ENCODE assay signal across 23 cellular contexts in the genomic region with DNA sequence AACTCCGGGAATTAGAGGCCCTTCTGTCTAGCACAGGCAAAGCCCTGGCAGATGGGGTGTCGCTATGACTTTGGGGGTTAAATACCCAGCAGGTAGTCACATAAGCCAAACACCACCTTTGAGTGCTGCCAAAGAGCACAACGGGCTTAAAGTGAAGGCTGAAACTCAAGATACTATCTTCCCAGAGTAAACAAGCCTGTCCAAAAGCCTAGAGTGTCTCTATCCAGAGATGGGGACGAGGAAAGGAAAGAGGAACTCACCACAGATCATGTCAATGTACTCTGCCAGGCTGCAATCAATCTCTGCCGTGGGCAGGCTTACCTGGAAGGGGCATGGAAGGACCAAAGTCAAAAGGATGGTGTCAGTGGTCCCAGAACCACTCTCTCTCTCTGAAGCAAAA. TPM values are rescaled to one million over a fixed set of nuclear protein-coding genes. Genes with fewer than 3 reads are reported as not detected.
DNase-seq lines count a peak whose midpoint lies in the region; ATAC-seq, FAIRE-seq and TF ChIP-seq lines count a peak whose summit lies in the region.
"Had no signal": no experiment of that assay in that cellular context is flagged by ENCODE, and none has a peak within 500 bp of the region (broad histone marks: within the 10 kb centered on the region; RNA-seq: fewer than 3 reads in every experiment).

No MANE protein-coding gene starts in this region.

- H3K4me1 Mint-ChIP-seq in activated T-helper 17 cell treated with anti-CD3 and anti-CD28 coated beads, Interleukin-2, amount 50 U/mL, for 72 hours, result no peaks in the 10 kb centered on the region
- no peaks in the 10 kb centered on the region for H3K4me1 Mint-ChIP-seq in nephron progenitor cell
- H3K4me1 Mint-ChIP-seq in naive thymus-derived CD8-positive, alpha-beta T cell, result no peaks in the 10 kb centered on the region
- H3K4me1 Mint-ChIP-seq: CD4-positive, alpha-beta memory T cell had no signal

- H3K9ac ChIP-seq in liver (ENCODE audit: low read depth in 1 of 2, low read length in 2 of 2), result no peak overlapping the region
- no peak overlapping the region for H3K9ac ChIP-seq in HepG2 (ENCODE audit: insufficient read depth, low read depth, low read length)

- in situ Hi-C loops in HepG2 (cut with HindIII; ENCODE audit: extremely low pct_ligation_motif_present, low pct_unique_long_range_greater_than_20kb), result no loop called here
- in situ Hi-C loops in KBM-7 (cut with MboI; ENCODE audit: low pct_unique_long_range_greater_than_20kb, low sequenced_read_pairs), result no loop called here

- H3K4me3 Mint-ChIP-seq in activated T-helper 17 cell treated with anti-CD3 and anti-CD28 coated beads, Interleukin-2, amount 50 U/mL, for 72 hours, result no peak overlapping the region
- H3K4me3 Mint-ChIP-seq in nephron progenitor cell, result no peak overlapping the region
- H3K4me3 Mint-ChIP-seq in naive thymus-derived CD8-positive, alpha-beta T cell, result no peak overlapping the region
- H3K4me3 Mint-ChIP-seq: CD4-positive, alpha-beta memory T cell; HFFc6 had no signal

- TF ChIP-seq POLR2A in HepG2 (IDR thresholded peaks at IDR 0.05; ENCODE audit: insufficient read depth in 1 of 2, low read depth in 2 of 2, low read length in 2 of 2), result no peak

- H3K36me3 Mint-ChIP-seq in activated T-helper 17 cell treated with anti-CD3 and anti-CD28 coated beads, Interleukin-2, amount 50 U/mL, for 72 hours (ENCODE audit: low read depth), result peaks cover 4% of the 10 kb centered on the region
- peaks cover 64% of the 10 kb centered on the region for H3K36me3 Mint-ChIP-seq in nephron progenitor cell (ENCODE audit: low read depth)
- peaks cover 0 to 47% (median 2%) of the 10 kb centered on the region in 3 donors for H3K36me3 Mint-ChIP-seq in naive thymus-derived CD8-positive, alpha-beta T cell

- peak overlapping the region; percentile 73 to 83 for H3K27ac ChIP-seq in liver (ENCODE audit: low read depth in 1 of 2, low read length in 2 of 2)
- no peak overlapping the region for H3K27ac ChIP-seq in HepG2 (ENCODE audit: extremely low read length, insufficient read depth, low read length)
- H3K27ac ChIP-seq in coronary artery, result no peak overlapping the region

- H3K4me3 ChIP-seq in liver (ENCODE audit: low read depth in 1 of 3, low read length in 3 of 3), result no peak overlapping the region
- H3K4me3 ChIP-seq in HepG2 (replicated peaks in 1 of 3; ENCODE audit: insufficient read depth in 1 of 3, low read depth in 2 of 3, low read length in 3 of 3), result no peak overlapping the region
- H3K4me3 ChIP-seq in coronary artery, result no peak overlapping the region
- H3K4me3 ChIP-seq: HAP-1 had no signal

- H4K20me1 ChIP-seq in HepG2 (ENCODE audit: insufficient read depth, low read length), result no peaks in the 10 kb centered on the region

- H3K9me3 Mint-ChIP-seq in activated T-helper 17 cell treated with anti-CD3 and anti-CD28 coated beads, Interleukin-2, amount 50 U/mL, for 72 hours, result no peaks in the 10 kb centered on the region
- no peaks in the 10 kb centered on the region for H3K9me3 Mint-ChIP-seq in nephron progenitor cell
- H3K9me3 Mint-ChIP-seq in naive thymus-derived CD8-positive, alpha-beta T cell, result no peaks in the 10 kb centered on the region
- H3K9me3 Mint-ChIP-seq: CD4-positive, alpha-beta memory T cell; HFFc6 had no signal

- DNase-seq in HepG2 (ENCODE audit: low spot score) (no peak), coronary artery (ENCODE audit: low spot score) (peak; percentile 11), mesenteric fat pad (ENCODE audit: low spot score) (peak; percentile 18), KBM-7 (no peak), nephron progenitor cell (no peak)
- DNase-seq in naive thymus-derived CD8-positive, alpha-beta T cell, result no peak
- DNase-seq: C1 segment of cervical spinal cord; Calu3; CD4-positive, alpha-beta memory T cell; COR-L47; DMS53; DMS79 treated with DMSO at 0.1 percent for 48 hours; GF-D8; GOT3; HFFc6 had no signal

- POLR2A ChIA-PET in HepG2 (lab: Yijun Ruan, JAX), result no interaction called here
- POLR2A ChIA-PET in naive thymus-derived CD8-positive, alpha-beta T cell (lab: Charles Lee), result no interaction called here

- no peak for ATAC-seq in HepG2
- no peak for ATAC-seq in activated T-helper 17 cell treated with anti-CD3 and anti-CD28 coated beads, Interleukin-2, amount 50 U/mL, for 72 hours (replicated peaks)
- no peak for ATAC-seq in naive thymus-derived CD8-positive, alpha-beta T cell

- TF ChIP-seq EP300 in HepG2 (IDR thresholded peaks at IDR 0.05; ENCODE audit: low read depth in 2 of 2, low read length in 2 of 2) (no peak), HepG2 (CRISPR knock-in tag; IDR thresholded peaks at IDR 0.05; ENCODE audit: borderline replicate concordance) (no peak)

- H3K4me2 ChIP-seq in HepG2 (ENCODE audit: low read depth, low read length), result no peak overlapping the region

- H3K27me3 ChIP-seq in liver (ENCODE audit: control insufficient read depth in 4 of 4, insufficient read depth in 4 of 4, low read length in 3 of 4) (no peaks in the 10 kb centered on the region), HepG2 (ENCODE audit: control insufficient read depth in 1 of 2, insufficient read depth in 2 of 2, low read length in 2 of 2) (no peaks in the 10 kb centered on the region)

- H3K4me1 ChIP-seq in liver (ENCODE audit: control insufficient read depth in 4 of 4, insufficient read depth in 4 of 4, low read length in 3 of 4) (peaks cover 1 to 30% (median 23%) of the 10 kb centered on the region in 4 donors), HepG2 (ENCODE audit: insufficient read depth, low read length) (no peaks in the 10 kb centered on the region)
- H3K4me1 ChIP-seq: HAP-1 had no signal

- peaks cover 0 to 5% (median 0%) of the 10 kb centered on the region in 4 donors for H3K36me3 ChIP-seq in liver (ENCODE audit: control insufficient read depth in 4 of 4, insufficient read depth in 3 of 4, low read depth in 1 of 4, low read length in 3 of 4)
- H3K36me3 ChIP-seq in HepG2 (replicated peaks in 1 of 2; ENCODE audit: control insufficient read depth in 1 of 2, insufficient read depth in 2 of 2, low read length in 2 of 2), result no peaks in the 10 kb centered on the region; a peak in 2 of 5 replicates
- H3K36me3 ChIP-seq: HAP-1 had no signal

- no peaks in the 10 kb centered on the region for H3K9me3 ChIP-seq in liver (ENCODE audit: control insufficient read depth in 4 of 4, low read length in 3 of 4)
- H3K9me3 ChIP-seq in HepG2 (ENCODE audit: low read length), result no peaks in the 10 kb centered on the region
- H3K9me3 ChIP-seq: HAP-1 had no signal

- intact Hi-C loops in HepG2 (cut with micrococcal nuclease; ENCODE audit: unreplicated experiment), result no loop called here

- no peaks in the 10 kb centered on the region for H3K27me3 Mint-ChIP-seq in activated T-helper 17 cell treated with anti-CD3 and anti-CD28 coated beads, Interleukin-2, amount 50 U/mL, for 72 hours
- no peaks in the 10 kb centered on the region for H3K27me3 Mint-ChIP-seq in nephron progenitor cell (ENCODE audit: low read depth, poor library complexity)
- no peaks in the 10 kb centered on the region for H3K27me3 Mint-ChIP-seq in naive thymus-derived CD8-positive, alpha-beta T cell
- H3K27me3 Mint-ChIP-seq: CD4-positive, alpha-beta memory T cell had no signal

- no peak overlapping the region for H2AFZ ChIP-seq in HepG2 (ENCODE audit: low read length)

- BruUV-seq in HepG2 (replicated peaks; lab: Mats Ljungman, UMichigan), result no TSS peak

- no peaks in the 10 kb centered on the region for H3K79me2 ChIP-seq in HepG2 (ENCODE audit: insufficient read depth, low read length)

- TF ChIP-seq RAD21 in liver (IDR thresholded peaks at IDR 0.05) (no peak), HepG2 (CRISPR knock-in tag; IDR thresholded peaks at IDR 0.05) (no peak)

- CTCF ChIA-PET in HepG2 (lab: Yijun Ruan, JAX; ENCODE audit: low intra/inter-chr PET ratio, low total read pairs), result no interaction called here

- TF ChIP-seq CTCF in liver (IDR thresholded peaks at IDR 0.05; ENCODE audit: low read depth, low read length, missing input control) (no peak), HepG2 (CRISPR knock-in tag; IDR thresholded peaks at IDR 0.05) (no peak), coronary artery (IDR thresholded peaks at IDR 0.05) (no peak), nephron progenitor cell (IDR thresholded peaks at IDR 0.05) (no peak)

- WGBS in liver, result 49% methylated on average over 5 of the region's 5 CpGs
- 67% methylated on average over 5 of the region's 5 CpGs for WGBS in HepG2 (ENCODE audit: low lambda C conversion rate)

- FAIRE-seq in HepG2 (lab: Jason Lieb, UNC), result no peak
- FAIRE-seq: GM12891, GM18507, H54 had no signal

- H3K27ac Mint-ChIP-seq in activated T-helper 17 cell treated with anti-CD3 and anti-CD28 coated beads, Interleukin-2, amount 50 U/mL, for 72 hours, result peak overlapping the region; percentile 61
- H3K27ac Mint-ChIP-seq in nephron progenitor cell, result no peak overlapping the region
- peak overlapping the region in 3 of 10 donors; percentile 66 to 77 (median 68) for H3K27ac Mint-ChIP-seq in naive thymus-derived CD8-positive, alpha-beta T cell
- H3K27ac Mint-ChIP-seq: CD4-positive, alpha-beta memory T cell; HFFc6 had no signal

RNA-seq across cellular contexts. Expression of a gene that starts 14.5 kb away (rescaled TPM):
- 10 to 100 TPM in 1 of 2 donors, 1 to 10 TPM in 1; 7.6 to 19.9 TPM for total RNA-seq in liver
- 1 to 10 TPM; 5.5 to 6.7 TPM for polyA plus RNA-seq in liver
- total RNA-seq in HepG2 (2016; rRNA removed; fragmentation: Illumina TruSeq; extraction: Trizol), result 4.5 and 7.5 TPM in 2 replicates
- 6.2 and 7.2 TPM in 2 replicates for total RNA-seq in HepG2 (2016; cell fraction: cytosol; rRNA removed; fragmentation: Illumina TruSeq; extraction: Trizol; ENCODE audit: low read depth)
- 3.9 and 8.9 TPM in 2 replicates for total RNA-seq in HepG2 (2016; cell fraction: insoluble cytoplasmic fraction; rRNA removed; fragmentation: Illumina TruSeq; extraction: Trizol)
- 8.9 and 11.8 TPM in 2 replicates for total RNA-seq in HepG2 (2016; cell fraction: membrane; rRNA removed; fragmentation: Illumina TruSeq; extraction: Trizol)
- total RNA-seq in HepG2 (2016; cell fraction: nucleus; rRNA removed; fragmentation: Illumina TruSeq; extraction: Trizol), result 8.4 and 8.5 TPM in 2 replicates
- 17.2 and 23.4 TPM in 2 replicates for polyA plus RNA-seq in HepG2 (2011; rRNA removed)
- 12.4 and 19.7 TPM in 2 replicates for polyA plus RNA-seq in HepG2 (2011; cell fraction: cytosol; rRNA removed)
- 40.8 and 47.6 TPM in 2 replicates for polyA plus RNA-seq in HepG2 (2011; cell fraction: nucleus; rRNA removed)
- polyA plus RNA-seq in HepG2 (2012), result 8.5 and 9.2 TPM in 2 replicates
- polyA plus RNA-seq in HepG2 (2016; cell fraction: cytosol; fragmentation: Illumina TruSeq; extraction: Trizol; ENCODE audit: low read depth), result 6.8 and 8.7 TPM in 2 replicates
- 4.6 and 5.1 TPM in 2 replicates for polyA plus RNA-seq in HepG2 (2016; cell fraction: insoluble cytoplasmic fraction; fragmentation: Illumina TruSeq; extraction: Trizol; ENCODE audit: low read depth)
- 9.5 and 10.8 TPM in 2 replicates for polyA plus RNA-seq in HepG2 (2016; cell fraction: membrane; fragmentation: Illumina TruSeq; extraction: Trizol; ENCODE audit: low read depth)
- 20.9 and 21.2 TPM in 2 replicates for polyA plus RNA-seq in HepG2 (2016; cell fraction: nucleus; fragmentation: Illumina TruSeq; extraction: Trizol; ENCODE audit: insufficient read depth, low read depth)
- 2.7 and 44.5 TPM in 2 replicates for polyA minus RNA-seq in HepG2 (2011; rRNA and poly(A)+ RNA removed; ENCODE audit: low replicate concordance)
- polyA minus RNA-seq in HepG2 (2011; cell fraction: cytosol; rRNA and poly(A)+ RNA removed), result 6.7 and 7.2 TPM in 2 replicates
- polyA minus RNA-seq in HepG2 (2011; cell fraction: nucleus; rRNA and poly(A)+ RNA removed), result 20.9 and 25.5 TPM in 2 replicates
- 10 to 100 TPM in 1 of 2 donors, 1 to 10 TPM in 1; 8.2 to 14.9 TPM for total RNA-seq in activated T-helper 17 cell treated with anti-CD3 and anti-CD28 coated beads, Interleukin-2, amount 50 U/mL, for 72 hours
- 2.7 TPM for total RNA-seq in mesenteric fat pad
- 10 to 100 TPM; 30.4 to 31.0 TPM for total RNA-seq in naive thymus-derived CD8-positive, alpha-beta T cell
- polyA plus RNA-seq in naive thymus-derived CD8-positive, alpha-beta T cell, result 10 to 100 TPM; 14.6 to 26.4 (median 15.0) TPM

RNA-seq across cellular contexts. Expression of a gene that starts 18.3 kb away (rescaled TPM):
- 10 to 100 TPM in 1 of 2 donors, 1 to 10 TPM in 1; 2.0 to 32.7 TPM for total RNA-seq in liver
- polyA plus RNA-seq in liver, result 10 to 100 TPM; 36.9 to 66.1 TPM
- 0.40 TPM in 1 of 2 replicates, not detected in the other for total RNA-seq in HepG2 (2016; rRNA removed; fragmentation: Illumina TruSeq; extraction: Trizol)
- 0.62 and 1.2 TPM in 2 replicates for total RNA-seq in HepG2 (2016; cell fraction: cytosol; rRNA removed; fragmentation: Illumina TruSeq; extraction: Trizol; ENCODE audit: low read depth)
- 0.26 TPM in 1 of 2 replicates, not detected in the other for total RNA-seq in HepG2 (2016; cell fraction: insoluble cytoplasmic fraction; rRNA removed; fragmentation: Illumina TruSeq; extraction: Trizol)
- total RNA-seq in HepG2 (2016; cell fraction: membrane; rRNA removed; fragmentation: Illumina TruSeq; extraction: Trizol), result 0.45 TPM in 1 of 2 replicates, not detected in the other
- total RNA-seq in HepG2 (2016; cell fraction: nucleus; rRNA removed; fragmentation: Illumina TruSeq; extraction: Trizol), result 0.47 and 0.84 TPM in 2 replicates
- polyA plus RNA-seq in HepG2 (2011; rRNA removed), result 0.13 TPM in 1 of 2 replicates, not detected in the other
- polyA plus RNA-seq in HepG2 (2011; cell fraction: cytosol; rRNA removed), result 0.08 and 0.11 TPM in 2 replicates
- polyA plus RNA-seq in HepG2 (2011; cell fraction: nucleus; rRNA removed), result 0.27 and 0.62 TPM in 2 replicates
- polyA plus RNA-seq in HepG2 (2012), result not detected in 2 replicates
- 0.28 and 0.53 TPM in 2 replicates for polyA plus RNA-seq in HepG2 (2016; cell fraction: cytosol; fragmentation: Illumina TruSeq; extraction: Trizol; ENCODE audit: low read depth)
- polyA plus RNA-seq in HepG2 (2016; cell fraction: insoluble cytoplasmic fraction; fragmentation: Illumina TruSeq; extraction: Trizol; ENCODE audit: low read depth), result 0.38 TPM in 1 of 2 replicates, not detected in the other
- polyA plus RNA-seq in HepG2 (2016; cell fraction: membrane; fragmentation: Illumina TruSeq; extraction: Trizol; ENCODE audit: low read depth), result 0.23 and 0.47 TPM in 2 replicates
- not detected in 2 replicates for polyA plus RNA-seq in HepG2 (2016; cell fraction: nucleus; fragmentation: Illumina TruSeq; extraction: Trizol; ENCODE audit: insufficient read depth, low read depth)
- 0.24 TPM in 1 of 2 replicates, not detected in the other for polyA minus RNA-seq in HepG2 (2011; rRNA and poly(A)+ RNA removed; ENCODE audit: low replicate concordance)
- not detected in 2 replicates for polyA minus RNA-seq in HepG2 (2011; cell fraction: cytosol; rRNA and poly(A)+ RNA removed)
- polyA minus RNA-seq in HepG2 (2011; cell fraction: nucleus; rRNA and poly(A)+ RNA removed), result 0.87 and 1.2 TPM in 2 replicates
- total RNA-seq in activated T-helper 17 cell treated with anti-CD3 and anti-CD28 coated beads, Interleukin-2, amount 50 U/mL, for 72 hours, result 1 to 10 TPM in 1 of 2 donors, under 1 TPM in 1; 0.29 to 1.2 TPM
- not detected for total RNA-seq in mesenteric fat pad
- 1 to 10 TPM in 1 of 2 experiments, under 1 TPM in 1; 0.69 to 2.0 TPM for total RNA-seq in naive thymus-derived CD8-positive, alpha-beta T cell
- polyA plus RNA-seq in naive thymus-derived CD8-positive, alpha-beta T cell, result under 1 TPM; 0.19 to 0.41 (median 0.39) TPM
- total RNA-seq: A172 had no signal
- polyA plus RNA-seq: BJ had no signal

RNA-seq across cellular contexts. Expression of a gene that starts 20.2 kb away (rescaled TPM):
- 1 to 10 TPM; 3.9 to 6.4 TPM for total RNA-seq in liver
- 1 to 10 TPM; 3.9 to 4.6 TPM for polyA plus RNA-seq in liver
- total RNA-seq in HepG2 (2016; rRNA removed; fragmentation: Illumina TruSeq; extraction: Trizol), result 15.4 and 23.9 TPM in 2 replicates
- total RNA-seq in HepG2 (2016; cell fraction: cytosol; rRNA removed; fragmentation: Illumina TruSeq; extraction: Trizol; ENCODE audit: low read depth), result 12.4 and 18.8 TPM in 2 replicates
- 14.7 and 23.4 TPM in 2 replicates for total RNA-seq in HepG2 (2016; cell fraction: insoluble cytoplasmic fraction; rRNA removed; fragmentation: Illumina TruSeq; extraction: Trizol)
- total RNA-seq in HepG2 (2016; cell fraction: membrane; rRNA removed; fragmentation: Illumina TruSeq; extraction: Trizol), result 10.2 and 11.5 TPM in 2 replicates
- total RNA-seq in HepG2 (2016; cell fraction: nucleus; rRNA removed; fragmentation: Illumina TruSeq; extraction: Trizol), result 7.4 and 8.0 TPM in 2 replicates
- 9.3 and 9.8 TPM in 2 replicates for polyA plus RNA-seq in HepG2 (2011; rRNA removed)
- polyA plus RNA-seq in HepG2 (2011; cell fraction: cytosol; rRNA removed), result 8.2 and 9.6 TPM in 2 replicates
- 3.4 and 5.1 TPM in 2 replicates for polyA plus RNA-seq in HepG2 (2011; cell fraction: nucleus; rRNA removed)
- polyA plus RNA-seq in HepG2 (2012), result 5.8 and 8.4 TPM in 2 replicates
- polyA plus RNA-seq in HepG2 (2016; cell fraction: cytosol; fragmentation: Illumina TruSeq; extraction: Trizol; ENCODE audit: low read depth), result 2.6 and 2.9 TPM in 2 replicates
- 20.5 and 21.3 TPM in 2 replicates for polyA plus RNA-seq in HepG2 (2016; cell fraction: insoluble cytoplasmic fraction; fragmentation: Illumina TruSeq; extraction: Trizol; ENCODE audit: low read depth)
- polyA plus RNA-seq in HepG2 (2016; cell fraction: membrane; fragmentation: Illumina TruSeq; extraction: Trizol; ENCODE audit: low read depth), result 5.9 TPM in 2 replicates
- polyA plus RNA-seq in HepG2 (2016; cell fraction: nucleus; fragmentation: Illumina TruSeq; extraction: Trizol; ENCODE audit: insufficient read depth, low read depth), result 9.4 and 10.2 TPM in 2 replicates
- 9.5 and 19.1 TPM in 2 replicates for polyA minus RNA-seq in HepG2 (2011; rRNA and poly(A)+ RNA removed; ENCODE audit: low replicate concordance)
- polyA minus RNA-seq in HepG2 (2011; cell fraction: cytosol; rRNA and poly(A)+ RNA removed), result 5.0 and 5.8 TPM in 2 replicates
- 4.4 and 6.0 TPM in 2 replicates for polyA minus RNA-seq in HepG2 (2011; cell fraction: nucleus; rRNA and poly(A)+ RNA removed)
- 1 to 10 TPM; 7.0 to 7.5 TPM for total RNA-seq in activated T-helper 17 cell treated with anti-CD3 and anti-CD28 coated beads, Interleukin-2, amount 50 U/mL, for 72 hours
- total RNA-seq in mesenteric fat pad, result 11.4 TPM
- 10 to 100 TPM; 14.9 to 15.6 TPM for total RNA-seq in naive thymus-derived CD8-positive, alpha-beta T cell
- 1 to 10 TPM; 6.7 to 8.3 (median 6.7) TPM for polyA plus RNA-seq in naive thymus-derived CD8-positive, alpha-beta T cell

RNA-seq across cellular contexts. Expression of a gene that starts 26.7 kb away (rescaled TPM):
- total RNA-seq in liver (10 to 100 TPM; 40.1 to 95.4 TPM), HepG2 (2016; rRNA removed; fragmentation: Illumina TruSeq; extraction: Trizol) (148 and 215 TPM in 2 replicates), mesenteric fat pad (176 TPM)
- polyA plus RNA-seq in liver (10 to 100 TPM; 36.7 to 63.5 TPM), HepG2 (2011; rRNA removed) (143 and 200 TPM in 2 replicates)
- 21.7 and 21.9 TPM in 2 replicates for total RNA-seq in HepG2 (2016; cell fraction: cytosol; rRNA removed; fragmentation: Illumina TruSeq; extraction: Trizol; ENCODE audit: low read depth)
- total RNA-seq in HepG2 (2016; cell fraction: insoluble cytoplasmic fraction; rRNA removed; fragmentation: Illumina TruSeq; extraction: Trizol), result 143 and 206 TPM in 2 replicates
- 62.1 and 63.9 TPM in 2 replicates for total RNA-seq in HepG2 (2016; cell fraction: membrane; rRNA removed; fragmentation: Illumina TruSeq; extraction: Trizol)
- 61.5 and 78.3 TPM in 2 replicates for total RNA-seq in HepG2 (2016; cell fraction: nucleus; rRNA removed; fragmentation: Illumina TruSeq; extraction: Trizol)
- 147 and 192 TPM in 2 replicates for polyA plus RNA-seq in HepG2 (2011; cell fraction: cytosol; rRNA removed)
- 33.6 and 35.8 TPM in 2 replicates for polyA plus RNA-seq in HepG2 (2011; cell fraction: nucleus; rRNA removed)
- 80.9 and 111 TPM in 2 replicates for polyA plus RNA-seq in HepG2 (2012)
- polyA plus RNA-seq in HepG2 (2016; cell fraction: cytosol; fragmentation: Illumina TruSeq; extraction: Trizol; ENCODE audit: low read depth), result 9.1 and 10.1 TPM in 2 replicates
- 221 and 222 TPM in 2 replicates for polyA plus RNA-seq in HepG2 (2016; cell fraction: insoluble cytoplasmic fraction; fragmentation: Illumina TruSeq; extraction: Trizol; ENCODE audit: low read depth)
- polyA plus RNA-seq in HepG2 (2016; cell fraction: membrane; fragmentation: Illumina TruSeq; extraction: Trizol; ENCODE audit: low read depth), result 36.4 and 39.3 TPM in 2 replicates
- polyA plus RNA-seq in HepG2 (2016; cell fraction: nucleus; fragmentation: Illumina TruSeq; extraction: Trizol; ENCODE audit: insufficient read depth, low read depth), result 95.2 and 101 TPM in 2 replicates
- polyA minus RNA-seq in HepG2 (2011; rRNA and poly(A)+ RNA removed; ENCODE audit: low replicate concordance), result 78.7 and 166 TPM in 2 replicates
- polyA minus RNA-seq in HepG2 (2011; cell fraction: cytosol; rRNA and poly(A)+ RNA removed), result 105 and 121 TPM in 2 replicates
- polyA minus RNA-seq in HepG2 (2011; cell fraction: nucleus; rRNA and poly(A)+ RNA removed), result 31.7 and 41.9 TPM in 2 replicates
- 100 to 1,000 TPM; 143 to 155 TPM for total RNA-seq in activated T-helper 17 cell treated with anti-CD3 and anti-CD28 coated beads, Interleukin-2, amount 50 U/mL, for 72 hours
- 100 to 1,000 TPM; 106 to 118 TPM for total RNA-seq in naive thymus-derived CD8-positive, alpha-beta T cell
- 100 to 1,000 TPM; 121 to 138 (median 130) TPM for polyA plus RNA-seq in naive thymus-derived CD8-positive, alpha-beta T cell

Comparison
In these comparisons a context has a peak if more than half of its experiments do, and no peak if none do; other contexts are left out.
1. H3K27ac ChIP-seq: peak in liver (2 of 2); none in HepG2 (single experiment) and coronary artery (0 of 2).
2. DNase-seq: peak in coronary artery (single experiment) and mesenteric fat pad (single experiment); none in HepG2 (single experiment), KBM-7 (single experiment), nephron progenitor cell (single experiment) and naive thymus-derived CD8-positive, alpha-beta T cell (0 of 10).